In genomic region chr3:129548566-129548965, GRCh38 we compare ENCODE assay signal across 1 cellular context.
TF ChIP-seq lines count a peak whose summit lies in the region.

No MANE protein-coding gene starts in this region.

TF ChIP-seq in WTC11, 78 proteins besides CTCF, POLR2A, EP300 and RAD21 (continued from another document):
- TF ChIP-seq E2F1 (CRISPR knock-in tag; IDR thresholded peaks at IDR 0.05), result no peak
- no peak for TF ChIP-seq TCF7 (CRISPR knock-in tag; IDR thresholded peaks at IDR 0.05; ENCODE audit: low read depth)
- no peak for TF ChIP-seq ZNF232 (CRISPR knock-in tag; IDR thresholded peaks at IDR 0.05)
TF ChIP-seq in WTC11: peak in this region for 0.
